Comparison of ENCODE assay signal across 1 cellular context in genomic region chr10:129962558-129963075, GRCh38.
TF ChIP-seq lines count a peak whose summit lies in the region.

No MANE protein-coding gene starts in this region.

TF ChIP-seq in GM23338, 12 proteins besides CTCF, POLR2A, EP300 and RAD21 (continued from another document):
- TF ChIP-seq, protein P1, sequence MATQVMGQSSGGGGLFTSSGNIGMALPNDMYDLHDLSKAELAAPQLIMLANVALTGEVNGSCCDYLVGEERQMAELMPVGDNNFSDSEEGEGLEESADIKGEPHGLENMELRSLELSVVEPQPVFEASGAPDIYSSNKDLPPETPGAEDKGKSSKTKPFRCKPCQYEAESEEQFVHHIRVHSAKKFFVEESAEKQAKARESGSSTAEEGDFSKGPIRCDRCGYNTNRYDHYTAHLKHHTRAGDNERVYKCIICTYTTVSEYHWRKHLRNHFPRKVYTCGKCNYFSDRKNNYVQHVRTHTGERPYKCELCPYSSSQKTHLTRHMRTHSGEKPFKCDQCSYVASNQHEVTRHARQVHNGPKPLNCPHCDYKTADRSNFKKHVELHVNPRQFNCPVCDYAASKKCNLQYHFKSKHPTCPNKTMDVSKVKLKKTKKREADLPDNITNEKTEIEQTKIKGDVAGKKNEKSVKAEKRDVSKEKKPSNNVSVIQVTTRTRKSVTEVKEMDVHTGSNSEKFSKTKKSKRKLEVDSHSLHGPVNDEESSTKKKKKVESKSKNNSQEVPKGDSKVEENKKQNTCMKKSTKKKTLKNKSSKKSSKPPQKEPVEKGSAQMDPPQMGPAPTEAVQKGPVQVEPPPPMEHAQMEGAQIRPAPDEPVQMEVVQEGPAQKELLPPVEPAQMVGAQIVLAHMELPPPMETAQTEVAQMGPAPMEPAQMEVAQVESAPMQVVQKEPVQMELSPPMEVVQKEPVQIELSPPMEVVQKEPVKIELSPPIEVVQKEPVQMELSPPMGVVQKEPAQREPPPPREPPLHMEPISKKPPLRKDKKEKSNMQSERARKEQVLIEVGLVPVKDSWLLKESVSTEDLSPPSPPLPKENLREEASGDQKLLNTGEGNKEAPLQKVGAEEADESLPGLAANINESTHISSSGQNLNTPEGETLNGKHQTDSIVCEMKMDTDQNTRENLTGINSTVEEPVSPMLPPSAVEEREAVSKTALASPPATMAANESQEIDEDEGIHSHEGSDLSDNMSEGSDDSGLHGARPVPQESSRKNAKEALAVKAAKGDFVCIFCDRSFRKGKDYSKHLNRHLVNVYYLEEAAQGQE (IDR thresholded peaks at IDR 0.05; ENCODE audit: unreplicated experiment), result no peak
